In the genomic region with DNA sequence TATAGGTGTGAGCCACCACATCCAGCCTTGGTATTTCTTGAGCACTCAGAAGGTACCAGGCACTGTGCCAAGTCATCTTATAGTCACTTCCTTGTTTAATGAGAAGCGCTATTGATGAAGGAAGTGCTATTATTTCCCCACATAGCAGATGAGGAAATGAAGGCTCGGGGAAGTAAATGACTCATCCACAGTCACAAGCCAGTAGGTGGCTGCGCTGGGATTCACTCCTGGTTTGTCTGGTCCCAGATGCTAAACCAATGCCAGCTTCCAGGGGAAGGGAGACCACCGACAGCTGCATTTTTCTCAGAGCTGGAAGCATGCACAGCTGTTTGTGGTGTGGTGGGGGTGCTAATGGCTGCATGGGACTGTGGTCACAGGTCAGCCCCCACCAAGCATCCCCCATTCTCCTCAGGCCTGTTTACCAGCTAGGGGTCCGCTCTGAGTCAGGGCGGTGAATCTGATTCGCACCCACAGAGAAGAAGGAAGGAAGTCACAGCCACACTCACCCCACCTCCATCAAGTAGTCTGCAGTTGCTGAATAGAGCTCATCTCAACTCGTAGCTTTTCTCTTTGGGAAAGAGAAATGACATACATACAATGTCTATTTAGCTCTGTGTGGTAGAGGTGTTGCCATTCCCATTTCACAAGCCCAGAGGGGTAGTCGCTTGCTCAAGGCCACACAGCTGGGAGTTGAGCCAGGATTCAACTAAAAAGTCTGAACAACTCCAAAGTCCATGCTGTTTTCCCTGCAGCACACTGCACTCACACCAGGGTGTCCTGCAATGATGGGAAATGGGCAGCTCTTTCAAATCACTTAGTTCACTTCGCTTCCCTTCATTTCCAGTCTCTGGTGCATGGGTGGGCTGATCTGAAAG, we compare ENCODE assay signal across 1 cellular context.
TF ChIP-seq lines count a peak whose summit lies in the region.

No MANE protein-coding gene starts in this region.

TF ChIP-seq in HepG2, 621 proteins besides CTCF, POLR2A, EP300 and RAD21 (continued from another document and continues in another):
- no peak for TF ChIP-seq DNMT1 (CRISPR knock-in tag; IDR thresholded peaks at IDR 0.05)
- TF ChIP-seq, protein P1, sequence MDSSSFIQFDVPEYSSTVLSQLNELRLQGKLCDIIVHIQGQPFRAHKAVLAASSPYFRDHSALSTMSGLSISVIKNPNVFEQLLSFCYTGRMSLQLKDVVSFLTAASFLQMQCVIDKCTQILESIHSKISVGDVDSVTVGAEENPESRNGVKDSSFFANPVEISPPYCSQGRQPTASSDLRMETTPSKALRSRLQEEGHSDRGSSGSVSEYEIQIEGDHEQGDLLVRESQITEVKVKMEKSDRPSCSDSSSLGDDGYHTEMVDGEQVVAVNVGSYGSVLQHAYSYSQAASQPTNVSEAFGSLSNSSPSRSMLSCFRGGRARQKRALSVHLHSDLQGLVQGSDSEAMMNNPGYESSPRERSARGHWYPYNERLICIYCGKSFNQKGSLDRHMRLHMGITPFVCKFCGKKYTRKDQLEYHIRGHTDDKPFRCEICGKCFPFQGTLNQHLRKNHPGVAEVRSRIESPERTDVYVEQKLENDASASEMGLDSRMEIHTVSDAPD (CRISPR knock-in tag; IDR thresholded peaks at IDR 0.05), result no peak
- TF ChIP-seq, protein P2, sequence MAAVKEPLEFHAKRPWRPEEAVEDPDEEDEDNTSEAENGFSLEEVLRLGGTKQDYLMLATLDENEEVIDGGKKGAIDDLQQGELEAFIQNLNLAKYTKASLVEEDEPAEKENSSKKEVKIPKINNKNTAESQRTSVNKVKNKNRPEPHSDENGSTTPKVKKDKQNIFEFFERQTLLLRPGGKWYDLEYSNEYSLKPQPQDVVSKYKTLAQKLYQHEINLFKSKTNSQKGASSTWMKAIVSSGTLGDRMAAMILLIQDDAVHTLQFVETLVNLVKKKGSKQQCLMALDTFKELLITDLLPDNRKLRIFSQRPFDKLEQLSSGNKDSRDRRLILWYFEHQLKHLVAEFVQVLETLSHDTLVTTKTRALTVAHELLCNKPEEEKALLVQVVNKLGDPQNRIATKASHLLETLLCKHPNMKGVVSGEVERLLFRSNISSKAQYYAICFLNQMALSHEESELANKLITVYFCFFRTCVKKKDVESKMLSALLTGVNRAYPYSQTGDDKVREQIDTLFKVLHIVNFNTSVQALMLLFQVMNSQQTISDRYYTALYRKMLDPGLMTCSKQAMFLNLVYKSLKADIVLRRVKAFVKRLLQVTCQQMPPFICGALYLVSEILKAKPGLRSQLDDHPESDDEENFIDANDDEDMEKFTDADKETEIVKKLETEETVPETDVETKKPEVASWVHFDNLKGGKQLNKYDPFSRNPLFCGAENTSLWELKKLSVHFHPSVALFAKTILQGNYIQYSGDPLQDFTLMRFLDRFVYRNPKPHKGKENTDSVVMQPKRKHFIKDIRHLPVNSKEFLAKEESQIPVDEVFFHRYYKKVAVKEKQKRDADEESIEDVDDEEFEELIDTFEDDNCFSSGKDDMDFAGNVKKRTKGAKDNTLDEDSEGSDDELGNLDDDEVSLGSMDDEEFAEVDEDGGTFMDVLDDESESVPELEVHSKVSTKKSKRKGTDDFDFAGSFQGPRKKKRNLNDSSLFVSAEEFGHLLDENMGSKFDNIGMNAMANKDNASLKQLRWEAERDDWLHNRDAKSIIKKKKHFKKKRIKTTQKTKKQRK (IDR thresholded peaks at IDR 0.05; ENCODE audit: low read length), result no peak
- no peak for TF ChIP-seq HNRNPL (IDR thresholded peaks at IDR 0.05; ENCODE audit: low read depth, low read length)
- no peak for TF ChIP-seq ZFP37 (CRISPR knock-in tag; IDR thresholded peaks at IDR 0.05; ENCODE audit: borderline replicate concordance)
- peak; percentile 32; the same call in 1 of the 2 replicates for TF ChIP-seq AHR (CRISPR knock-in tag; IDR thresholded peaks at IDR 0.05)
- no peak for TF ChIP-seq CENPT (CRISPR knock-in tag; IDR thresholded peaks at IDR 0.05; ENCODE audit: low read depth)
- TF ChIP-seq MXD4 (CRISPR knock-in tag; IDR thresholded peaks at IDR 0.05), result no peak
- no peak for TF ChIP-seq PRDM15 (CRISPR knock-in tag; IDR thresholded peaks at IDR 0.05)
- no peak for TF ChIP-seq KLF15 (CRISPR knock-in tag; IDR thresholded peaks at IDR 0.05; ENCODE audit: borderline replicate concordance)
- no peak for TF ChIP-seq ZNF33B (CRISPR knock-in tag; IDR thresholded peaks at IDR 0.05)
- TF ChIP-seq EED (CRISPR knock-in tag; IDR thresholded peaks at IDR 0.05), result no peak
- TF ChIP-seq SPEN (CRISPR knock-in tag; IDR thresholded peaks at IDR 0.05; ENCODE audit: low read depth), result peak; percentile 39; the same call in 1 of the 2 replicates
- no peak for TF ChIP-seq ZNF713 (CRISPR knock-in tag; IDR thresholded peaks at IDR 0.05)
- 0 out of 2 replicates have a peak, but pooled peaks have one; percentile 31 for TF ChIP-seq TOPORS (CRISPR knock-in tag; IDR thresholded peaks at IDR 0.05)
- TF ChIP-seq THAP11 (CRISPR knock-in tag; IDR thresholded peaks at IDR 0.05), result no peak
- no peak for TF ChIP-seq ETS1 (CRISPR knock-in tag; IDR thresholded peaks at IDR 0.05)
- TF ChIP-seq ZNF333 (CRISPR knock-in tag; IDR thresholded peaks at IDR 0.05; ENCODE audit: borderline replicate concordance), result no peak
- no peak for TF ChIP-seq ELF4 (CRISPR knock-in tag; IDR thresholded peaks at IDR 0.05; ENCODE audit: borderline replicate concordance)
- TF ChIP-seq POGK (CRISPR knock-in tag; conservative IDR thresholded peaks at IDR 0.05), result no peak
- TF ChIP-seq HIVEP1 (CRISPR knock-in tag; IDR thresholded peaks at IDR 0.05), result no peak
- no peak for TF ChIP-seq PAF1 (CRISPR knock-in tag; IDR thresholded peaks at IDR 0.05)
- TF ChIP-seq ZNF749 (CRISPR knock-in tag; IDR thresholded peaks at IDR 0.05; ENCODE audit: borderline replicate concordance), result no peak
- TF ChIP-seq RELA (CRISPR knock-in tag; IDR thresholded peaks at IDR 0.05), result no peak
- TF ChIP-seq, protein P3, sequence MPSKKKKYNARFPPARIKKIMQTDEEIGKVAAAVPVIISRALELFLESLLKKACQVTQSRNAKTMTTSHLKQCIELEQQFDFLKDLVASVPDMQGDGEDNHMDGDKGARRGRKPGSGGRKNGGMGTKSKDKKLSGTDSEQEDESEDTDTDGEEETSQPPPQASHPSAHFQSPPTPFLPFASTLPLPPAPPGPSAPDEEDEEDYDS (CRISPR knock-in tag; IDR thresholded peaks at IDR 0.05), result no peak
- TF ChIP-seq GATA4 (IDR thresholded peaks at IDR 0.05; ENCODE audit: borderline replicate concordance, low read depth), result no peak
- TF ChIP-seq NCOA2 (CRISPR knock-in tag; IDR thresholded peaks at IDR 0.05), result peak; percentile 74
- TF ChIP-seq NFE2L1 (CRISPR knock-in tag; IDR thresholded peaks at IDR 0.05; ENCODE audit: borderline replicate concordance), result no peak
- TF ChIP-seq THAP8 (CRISPR knock-in tag; IDR thresholded peaks at IDR 0.05; ENCODE audit: borderline replicate concordance), result no peak
- TF ChIP-seq, protein P4, sequence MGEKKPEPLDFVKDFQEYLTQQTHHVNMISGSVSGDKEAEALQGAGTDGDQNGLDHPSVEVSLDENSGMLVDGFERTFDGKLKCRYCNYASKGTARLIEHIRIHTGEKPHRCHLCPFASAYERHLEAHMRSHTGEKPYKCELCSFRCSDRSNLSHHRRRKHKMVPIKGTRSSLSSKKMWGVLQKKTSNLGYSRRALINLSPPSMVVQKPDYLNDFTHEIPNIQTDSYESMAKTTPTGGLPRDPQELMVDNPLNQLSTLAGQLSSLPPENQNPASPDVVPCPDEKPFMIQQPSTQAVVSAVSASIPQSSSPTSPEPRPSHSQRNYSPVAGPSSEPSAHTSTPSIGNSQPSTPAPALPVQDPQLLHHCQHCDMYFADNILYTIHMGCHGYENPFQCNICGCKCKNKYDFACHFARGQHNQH (CRISPR knock-in tag; IDR thresholded peaks at IDR 0.05), result 0 out of 2 replicates have a peak, but pooled peaks have one; percentile 59
- TF ChIP-seq ZNF12 (CRISPR knock-in tag; IDR thresholded peaks at IDR 0.05), result no peak; the same call in 1 of the 2 replicates
- no peak for TF ChIP-seq FIP1L1 (IDR thresholded peaks at IDR 0.05; ENCODE audit: borderline replicate concordance, insufficient read depth, low read depth, low read length)
- no peak for TF ChIP-seq ZNF619 (CRISPR knock-in tag; IDR thresholded peaks at IDR 0.05)
- no peak for TF ChIP-seq HOXA9 (CRISPR knock-in tag; IDR thresholded peaks at IDR 0.05; ENCODE audit: borderline replicate concordance)
- no peak for TF ChIP-seq ZNF234 (CRISPR knock-in tag; conservative IDR thresholded peaks at IDR 0.05)
- TF ChIP-seq ZNF124 (CRISPR knock-in tag; IDR thresholded peaks at IDR 0.05), result no peak
- TF ChIP-seq ZNF180 (CRISPR knock-in tag; IDR thresholded peaks at IDR 0.05; ENCODE audit: borderline replicate concordance, low read depth), result no peak
- TF ChIP-seq, protein P5, sequence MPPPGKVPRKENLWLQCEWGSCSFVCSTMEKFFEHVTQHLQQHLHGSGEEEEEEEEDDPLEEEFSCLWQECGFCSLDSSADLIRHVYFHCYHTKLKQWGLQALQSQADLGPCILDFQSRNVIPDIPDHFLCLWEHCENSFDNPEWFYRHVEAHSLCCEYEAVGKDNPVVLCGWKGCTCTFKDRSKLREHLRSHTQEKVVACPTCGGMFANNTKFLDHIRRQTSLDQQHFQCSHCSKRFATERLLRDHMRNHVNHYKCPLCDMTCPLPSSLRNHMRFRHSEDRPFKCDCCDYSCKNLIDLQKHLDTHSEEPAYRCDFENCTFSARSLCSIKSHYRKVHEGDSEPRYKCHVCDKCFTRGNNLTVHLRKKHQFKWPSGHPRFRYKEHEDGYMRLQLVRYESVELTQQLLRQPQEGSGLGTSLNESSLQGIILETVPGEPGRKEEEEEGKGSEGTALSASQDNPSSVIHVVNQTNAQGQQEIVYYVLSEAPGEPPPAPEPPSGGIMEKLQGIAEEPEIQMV (CRISPR knock-in tag; IDR thresholded peaks at IDR 0.05; ENCODE audit: low read depth), result no peak
- TF ChIP-seq GATAD2A (CRISPR knock-in tag; IDR thresholded peaks at IDR 0.05), result peak; percentile 62; the same call in 1 of the 2 replicates
- no peak for TF ChIP-seq ZNF720 (CRISPR knock-in tag; IDR thresholded peaks at IDR 0.05)
- no peak for TF ChIP-seq ZNF383 (CRISPR knock-in tag; IDR thresholded peaks at IDR 0.05; ENCODE audit: borderline replicate concordance)
- TF ChIP-seq CHD2 (IDR thresholded peaks at IDR 0.05; ENCODE audit: low read depth, low read length), result no peak
